ENCODE assay signal across 15 cellular contexts in the genomic region with DNA sequence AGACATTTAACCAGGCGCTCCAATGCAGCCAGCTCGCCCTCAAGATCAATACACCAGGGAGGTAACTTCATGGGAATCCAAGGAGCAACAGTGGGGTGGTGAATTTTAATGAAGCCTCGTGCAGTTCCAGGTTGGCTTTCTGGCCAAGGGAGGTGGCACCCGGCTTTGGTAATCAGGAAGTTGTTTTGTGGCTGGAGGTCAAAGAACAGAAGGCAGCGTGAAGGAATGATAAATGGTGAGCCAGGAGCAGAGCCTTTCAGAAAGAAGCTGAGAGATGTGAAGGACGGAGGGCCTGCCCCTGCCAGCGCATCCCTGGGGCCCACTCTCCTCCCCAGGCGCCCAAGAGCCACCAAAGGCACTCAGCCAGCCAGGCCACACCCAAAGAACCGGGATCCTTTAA.
A peak's percentile ranks its signal among the peaks of the same experiment; 100 is the strongest.
DNase-seq lines count a peak whose midpoint lies in the region; ATAC-seq, FAIRE-seq and TF ChIP-seq lines count a peak whose summit lies in the region.
"Had no signal": no experiment of that assay in that cellular context is flagged by ENCODE, and none has a peak within 500 bp of the region (broad histone marks: within the 10 kb centered on the region; RNA-seq: fewer than 3 reads in every experiment).

No MANE protein-coding gene starts in this region.

- no peaks in the 10 kb centered on the region for H3K79me2 ChIP-seq in GM12878 (ENCODE audit: control insufficient read depth, insufficient read depth, low read length)

- no peak for TF ChIP-seq CTCF in GM12878 (IDR thresholded peaks at IDR 0.05 in 2 of 3, conservative IDR thresholded peaks at IDR 0.05 in 1 of 3; ENCODE audit: control insufficient read depth in 2 of 3, extremely low read depth in 1 of 3, insufficient read depth in 1 of 3, low read depth in 3 of 3, low read length in 3 of 3)

- H3K27me3 ChIP-seq in GM12878 (replicated peaks in 1 of 2; ENCODE audit: control insufficient read depth in 2 of 2, insufficient read depth in 2 of 2, low read length in 1 of 2) = no peaks in the 10 kb centered on the region
- H3K27me3 ChIP-seq in mesenchymal stem cell (ENCODE audit: control insufficient read depth in 1 of 2, insufficient read depth in 1 of 2, low read length in 2 of 2) = no peaks in the 10 kb centered on the region
- no peaks in the 10 kb centered on the region for H3K27me3 ChIP-seq in skeletal muscle satellite cell (ENCODE audit: control insufficient read depth, insufficient read depth, low read length)
- H3K27me3 ChIP-seq: ovary, SJSA1 had no signal

- H4K20me1 ChIP-seq in GM12878 (ENCODE audit: control insufficient read depth, insufficient read depth) = no peaks in the 10 kb centered on the region

- no peak overlapping the region for H2AK5ac ChIP-seq in mesenchymal stem cell (ENCODE audit: low read length, severe bottlenecking)

- no peaks in the 10 kb centered on the region for H3K79me1 ChIP-seq in mesenchymal stem cell (replicated peaks; ENCODE audit: low read length, poor library complexity, severe bottlenecking)

- peak overlapping the region; percentile 24; the same call in 1 of the 2 replicates for H2AFZ ChIP-seq in GM12878 (ENCODE audit: control insufficient read depth, low read depth, low read length)
- no peak overlapping the region for H2AFZ ChIP-seq in mesenchymal stem cell (ENCODE audit: low read depth, low read length)

- H2BK120ac ChIP-seq in mesenchymal stem cell (ENCODE audit: low read depth, low read length) = no peak overlapping the region

- H3K4me2 ChIP-seq in GM12878 (ENCODE audit: control insufficient read depth, insufficient read depth) = 0 out of 2 replicates have a peak overlapping the region, but pooled peaks have one; percentile 17
- H3K4me2 ChIP-seq in mesenchymal stem cell (ENCODE audit: low read length, poor library complexity, severe bottlenecking) = no peak overlapping the region
- H3K4me2 ChIP-seq in skeletal muscle satellite cell (ENCODE audit: low read length) = peak overlapping the region; percentile 21

- H3K27ac ChIP-seq in GM12878 (ENCODE audit: control insufficient read depth, insufficient read depth) (no peak overlapping the region), mesenchymal stem cell (ENCODE audit: low read length, poor library complexity, severe bottlenecking) (no peak overlapping the region)
- H3K27ac ChIP-seq: ovary, SJSA1 had no signal

- peak overlapping the region in 1 of 2 experiments; percentile 56 for H3K18ac ChIP-seq in mesenchymal stem cell (ENCODE audit: low read depth in 1 of 2, low read length in 2 of 2)

- H3K9ac ChIP-seq in GM12878 (ENCODE audit: control insufficient read depth, insufficient read depth, low read length) (no peak overlapping the region), mesenchymal stem cell (ENCODE audit: low read length) (peak overlapping the region; percentile 54), skeletal muscle satellite cell (ENCODE audit: low read depth, low read length) (peak overlapping the region; percentile 37)

- POLR2A ChIA-PET in GM12878 (lab: Charles Lee) = interaction anchor here (0.6 kb wide), 2 partner anchors 186 to 247 kb away, joined by 3 to 5 read pairs; no protein-coding TSS in a partner anchor

- no peaks in the 10 kb centered on the region for H3K36me3 ChIP-seq in GM12878 (ENCODE audit: control insufficient read depth in 2 of 2, insufficient read depth in 2 of 2, low read length in 1 of 2)
- no peaks in the 10 kb centered on the region for H3K36me3 ChIP-seq in mesenchymal stem cell (ENCODE audit: control insufficient read depth in 1 of 2, insufficient read depth in 2 of 2, low read depth in 1 of 2, low read length in 2 of 2)
- no peaks in the 10 kb centered on the region for H3K36me3 ChIP-seq in skeletal muscle satellite cell (ENCODE audit: insufficient read depth, low read length)
- H3K36me3 ChIP-seq: ovary, SJSA1 had no signal

- no peak for TF ChIP-seq POLR2A in GM12878 (IDR thresholded peaks at IDR 0.05; ENCODE audit: low read depth, low read length)

- CTCF ChIA-PET in GM12878 (lab: Yijun Ruan, JAX) = no interaction called here

- H3K14ac ChIP-seq in mesenchymal stem cell (ENCODE audit: low read length in 2 of 2) = peak overlapping the region in 1 of 2 experiments; percentile 59

- H3K4me3 ChIP-seq in GM12878 (no peak overlapping the region), mesenchymal stem cell (ENCODE audit: insufficient read depth in 1 of 2, low read depth in 1 of 2, low read length in 2 of 2) (no peak overlapping the region), skeletal muscle satellite cell (ENCODE audit: low read length) (no peak overlapping the region)
- H3K4me3 ChIP-seq: ovary, SJSA1 had no signal

- H3K4ac ChIP-seq in mesenchymal stem cell (ENCODE audit: low read depth in 1 of 2, low read length in 2 of 2) = peak overlapping the region; percentile 9 to 63

- no peak overlapping the region for H2BK5ac ChIP-seq in mesenchymal stem cell (ENCODE audit: low read depth, low read length, poor library complexity, severe bottlenecking)

- peak; percentile 4 for DNase-seq in MV-4-11 (lab: John Stamatoyannopoulos, UW)
- no peak for DNase-seq in GM12878 (ENCODE audit: low read depth, low spot score)
- no peak for DNase-seq in mesenchymal stem cell
- no peak for DNase-seq in NCI-H1092 (lab: John Stamatoyannopoulos, UW)
- DNase-seq in stimulated activated CD8-positive, alpha-beta memory T cell treated with anti-CD3 and anti-CD28 coated beads, Interleukin-4, amount 100 ng/mL, for 48 hours = no peak
- no peak for DNase-seq in activated naive CD4-positive, alpha-beta T cell treated with Interleukin-2 at 50 U/mL for 16 hours
- DNase-seq in T1000 (lab: John Stamatoyannopoulos, UW) = no peak
- DNase-seq: activated CD4-positive, CD25-positive, alpha-beta regulatory T cell; CD4-positive, alpha-beta T cell; NCI-H187 treated with DMSO at 0.1 percent for 48 hours; NCI-H82; ovary had no signal

- peak; percentile 18 for ATAC-seq in GM12878

- intact Hi-C loops in GM12878 (cut with micrococcal nuclease; ENCODE audit: unreplicated experiment) = no loop called here

- TF ChIP-seq EP300 in GM12878 (IDR thresholded peaks at IDR 0.05; ENCODE audit: borderline replicate concordance in 1 of 2, control insufficient read depth in 1 of 2, low read depth in 2 of 2, low read length in 2 of 2) = no peak

- 22% methylated on average over 9 of the region's 9 CpGs for WGBS in GM12878 (ENCODE audit: insufficient coverage, insufficient replicate concordance, low lambda C conversion rate, missing lambda C conversion rate)
- 65% methylated on average over 5 of the region's 9 CpGs for WGBS in mesenchymal stem cell

- no peak for TF ChIP-seq RAD21 in GM12878 (IDR thresholded peaks at IDR 0.05; ENCODE audit: insufficient read depth, low read depth, low read length)

- FAIRE-seq in GM12878 (lab: Jason Lieb, UNC) = no peak
- FAIRE-seq: frontal cortex had no signal

- H3K4me1 ChIP-seq in GM12878 (ENCODE audit: control insufficient read depth, insufficient read depth, low read length) (peaks cover 24% of the 10 kb centered on the region), mesenchymal stem cell (ENCODE audit: control insufficient read depth, insufficient read depth, low read depth, low read length) (peaks cover 8% of the 10 kb centered on the region), skeletal muscle satellite cell (ENCODE audit: control insufficient read depth, insufficient read depth, low read length) (peaks cover 33% of the 10 kb centered on the region)

- RAD21 ChIA-PET in GM12878 (lab: Charles Lee; ENCODE audit: unreplicated experiment) = interaction anchor here (1.1 kb wide), 1 partner anchor 104 kb away, joined by 3 read pairs; no protein-coding TSS in a partner anchor

- H3K9me3 ChIP-seq in GM12878 (replicated peaks; ENCODE audit: control insufficient read depth, insufficient read depth, low read length) (no peaks in the 10 kb centered on the region), mesenchymal stem cell (ENCODE audit: control insufficient read depth, low read length) (no peaks in the 10 kb centered on the region), skeletal muscle satellite cell (replicated peaks; ENCODE audit: low read length) (no peaks in the 10 kb centered on the region)
- H3K9me3 ChIP-seq: ovary, SJSA1 had no signal

- H2BK15ac ChIP-seq in mesenchymal stem cell (ENCODE audit: low read depth, poor library complexity, severe bottlenecking) = peak overlapping the region; percentile 85

- no peak overlapping the region for H4K8ac ChIP-seq in mesenchymal stem cell (ENCODE audit: low read length)

- in situ Hi-C loops in GM12878 (cut with MboI) = no loop called here

- peak overlapping the region; percentile 33 to 37 for H2BK12ac ChIP-seq in mesenchymal stem cell (ENCODE audit: low read length in 2 of 2)

- no TSS peak for BruUV-seq in GM12878 (replicated peaks; lab: Mats Ljungman, UMichigan)

- no peak overlapping the region for H3K23ac ChIP-seq in mesenchymal stem cell (ENCODE audit: low read length in 2 of 2)

- SMC1A ChIA-PET in GM12878 (lab: Charles Lee; ENCODE audit: uncharacterized antibody, unreplicated experiment) = no interaction called here

- no peak overlapping the region for H4K91ac ChIP-seq in mesenchymal stem cell (ENCODE audit: low read length)

TF ChIP-seq in GM12878, 131 proteins besides CTCF, POLR2A, EP300 and RAD21:
- TF ChIP-seq ZNF384 (IDR thresholded peaks at IDR 0.05; ENCODE audit: borderline replicate concordance, low read depth, low read length) (0 out of 2 replicates have a peak, but pooled peaks have one; percentile 31), ESRRA (IDR thresholded peaks at IDR 0.05; ENCODE audit: low read length) (no peak)
